ENCODE assay signal across 24 cellular contexts in the genomic region with DNA sequence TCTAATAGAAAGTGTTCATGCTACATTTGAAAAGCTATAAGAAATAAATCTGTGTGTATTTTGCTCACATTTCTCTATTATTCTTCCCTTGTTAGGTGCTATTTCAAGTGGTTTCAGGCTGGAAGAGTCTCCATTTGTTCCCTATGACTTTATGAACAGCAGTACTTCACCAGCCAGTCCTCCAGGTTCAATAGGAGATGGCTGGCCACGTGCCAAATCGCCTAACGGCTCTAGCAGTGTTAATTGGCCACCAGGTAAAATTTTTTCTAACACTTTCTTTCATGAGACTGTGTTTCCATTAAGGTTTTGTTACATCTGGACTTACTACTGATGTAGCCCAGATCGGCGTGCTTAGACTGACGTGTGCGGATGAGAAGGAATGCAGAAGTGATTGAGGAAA. TPM values are rescaled to one million over a fixed set of nuclear protein-coding genes. Genes with fewer than 3 reads are reported as not detected.
A peak's percentile ranks its signal among the peaks of the same experiment; 100 is the strongest.
DNase-seq lines count a peak whose midpoint lies in the region; ATAC-seq lines count a peak whose summit lies in the region.
"Had no signal": no experiment of that assay in that cellular context is flagged by ENCODE, and none has a peak within 500 bp of the region (broad histone marks: within the 10 kb centered on the region; RNA-seq: fewer than 3 reads in every experiment).

No MANE protein-coding gene starts in this region.

- DNase-seq in NCI-H1417 (lab: John Stamatoyannopoulos, UW) (peak in 2 of 3 experiments; percentile 2 to 42), NCI-H1417 treated with DMSO at 0.1 percent for 48 hours (lab: John Stamatoyannopoulos, UW) (no peak), DMS79 treated with DMSO at 0.1 percent for 48 hours (lab: John Stamatoyannopoulos, UW) (peak; percentile 47), NCI-H2107 (lab: John Stamatoyannopoulos, UW) (peak; percentile 35), H7 (no peak), SJCRH30 (no peak)
- DNase-seq: AML-193, DMS 273 treated with DMSO at 0.1 percent for 48 hours, GDM1, NCI-H1436, NCI-H1930, NCI-H446 treated with DMSO at 0.1 percent for 48 hours, OCI-M1, Right ventricle myocardium superior, SK-N-SH, T-helper 1 cell had no signal

- no peak overlapping the region for H3K4me3 Mint-ChIP-seq in activated T-helper 17 cell treated with anti-CD3 and anti-CD28 coated beads, Interleukin-2, amount 50 U/mL, for 72 hours
- H3K4me3 Mint-ChIP-seq: IgD-negative memory B cell had no signal

- H3K4me1 Mint-ChIP-seq in activated T-helper 17 cell treated with anti-CD3 and anti-CD28 coated beads, Interleukin-2, amount 50 U/mL, for 72 hours, result no peaks in the 10 kb centered on the region
- H3K4me1 Mint-ChIP-seq: IgD-negative memory B cell had no signal

- no peak for ATAC-seq in activated T-helper 17 cell treated with anti-CD3 and anti-CD28 coated beads, Interleukin-2, amount 50 U/mL, for 72 hours (replicated peaks)
- no peak for ATAC-seq in GM21447 (IDR thresholded peaks at IDR 0.05; ENCODE audit: unreplicated experiment)
- ATAC-seq: HCT116 had no signal

- no peaks in the 10 kb centered on the region for H3K9me3 Mint-ChIP-seq in activated T-helper 17 cell treated with anti-CD3 and anti-CD28 coated beads, Interleukin-2, amount 50 U/mL, for 72 hours
- H3K9me3 Mint-ChIP-seq: IgD-negative memory B cell had no signal

- peak overlapping the region; percentile 33 for H3K27ac Mint-ChIP-seq in activated T-helper 17 cell treated with anti-CD3 and anti-CD28 coated beads, Interleukin-2, amount 50 U/mL, for 72 hours
- H3K27ac Mint-ChIP-seq: IgD-negative memory B cell had no signal

- H3K36me3 Mint-ChIP-seq in activated T-helper 17 cell treated with anti-CD3 and anti-CD28 coated beads, Interleukin-2, amount 50 U/mL, for 72 hours (ENCODE audit: low read depth), result peaks cover 100% of the 10 kb centered on the region

- no peak overlapping the region for H3K27ac ChIP-seq in SJCRH30
- H3K27ac ChIP-seq: 22Rv1, C4-2B had no signal

- H3K27me3 ChIP-seq in H7 (ENCODE audit: control insufficient read depth, insufficient read depth, low read length), result no peaks in the 10 kb centered on the region
- no peaks in the 10 kb centered on the region for H3K27me3 ChIP-seq in SJCRH30

- no peaks in the 10 kb centered on the region for H3K27me3 Mint-ChIP-seq in activated T-helper 17 cell treated with anti-CD3 and anti-CD28 coated beads, Interleukin-2, amount 50 U/mL, for 72 hours
- H3K27me3 Mint-ChIP-seq: IgD-negative memory B cell had no signal

- H3K9me3 ChIP-seq in SJCRH30 (replicated peaks), result no peaks in the 10 kb centered on the region
- H3K9me3 ChIP-seq: SK-N-SH had no signal

- H3K36me3 ChIP-seq in H7 (replicated peaks; ENCODE audit: control insufficient read depth, insufficient read depth, low read length) (peaks cover 60% of the 10 kb centered on the region), SJCRH30 (peaks cover 57% of the 10 kb centered on the region)

- H3K4me3 ChIP-seq in H7 (ENCODE audit: insufficient read depth, low read depth, low read length) (no peak overlapping the region), SJCRH30 (no peak overlapping the region)

- no peaks in the 10 kb centered on the region for H3K4me1 ChIP-seq in SJCRH30

RNA-seq across cellular contexts. Expression of a gene that starts 30.7 kb away (rescaled TPM):
- total RNA-seq in activated T-helper 17 cell treated with anti-CD3 and anti-CD28 coated beads, Interleukin-2, amount 50 U/mL, for 72 hours, result not detected
- total RNA-seq in H7 (2014; rRNA removed; shearing (Covaris generic)), result not detected in 2 replicates
- 0.06 and 0.25 TPM in 2 replicates for total RNA-seq in SJCRH30 (2014; rRNA removed; shearing (Covaris generic))
- total RNA-seq: Daoy, LHCN-M2, Right ventricle myocardium superior had no signal

Comparison
In these comparisons a context has a peak if more than half of its experiments do, and no peak if none do; other contexts are left out.
1. DNase-seq: peak in NCI-H1417 (2 of 3), DMS79 treated with DMSO at 0.1 percent for 48 hours (single experiment) and NCI-H2107 (single experiment); none in NCI-H1417 treated with DMSO at 0.1 percent for 48 hours (single experiment), H7 (single experiment) and SJCRH30 (0 of 2).